In the genomic region with DNA sequence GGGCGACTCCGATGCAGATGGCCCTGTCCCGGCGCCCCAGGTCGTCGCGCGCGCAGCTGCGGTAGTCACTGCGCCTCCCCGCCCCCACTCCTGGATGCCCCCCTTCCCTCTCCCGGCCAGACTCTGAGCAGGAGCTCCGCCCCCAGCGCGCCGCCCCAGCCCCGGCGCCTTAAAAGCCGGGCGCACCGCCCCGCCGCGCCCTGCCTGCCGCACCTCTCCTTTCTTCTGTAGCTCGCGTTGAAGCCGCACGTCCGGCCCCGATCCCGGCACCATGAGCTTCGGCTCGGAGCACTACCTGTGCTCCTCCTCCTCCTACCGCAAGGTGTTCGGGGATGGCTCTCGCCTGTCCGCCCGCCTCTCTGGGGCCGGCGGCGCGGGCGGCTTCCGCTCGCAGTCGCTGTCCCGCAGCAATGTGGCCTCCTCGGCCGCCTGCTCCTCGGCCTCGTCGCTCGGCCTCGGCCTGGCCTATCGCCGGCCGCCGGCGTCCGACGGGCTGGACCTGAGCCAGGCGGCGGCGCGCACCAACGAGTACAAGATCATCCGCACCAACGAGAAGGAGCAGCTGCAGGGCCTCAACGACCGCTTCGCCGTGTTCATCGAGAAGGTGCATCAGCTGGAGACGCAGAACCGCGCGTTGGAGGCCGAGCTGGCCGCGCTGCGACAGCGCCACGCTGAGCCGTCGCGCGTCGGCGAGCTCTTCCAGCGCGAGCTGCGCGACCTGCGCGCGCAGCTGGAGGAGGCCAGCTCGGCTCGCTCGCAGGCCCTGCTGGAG, we compare ENCODE assay signal across 8 cellular contexts. TPM values are rescaled to one million over a fixed set of nuclear protein-coding genes. Genes with fewer than 3 reads are reported as not detected.
DNase-seq lines count a peak whose midpoint lies in the region; ATAC-seq and TF ChIP-seq lines count a peak whose summit lies in the region.

Gene INA (plus strand): TSS at position 198 of the 772 bp plus-strand sequence. CDS start 74 bp downstream, at position 272.

- peak; percentile 58 for ATAC-seq in activated T-helper 17 cell treated with anti-CD3 and anti-CD28 coated beads, Interleukin-2, amount 50 U/mL, for 72 hours (replicated peaks)
- no peak for ATAC-seq in GM21529 (IDR thresholded peaks at IDR 0.05; ENCODE audit: unreplicated experiment)
- no peak for ATAC-seq in GM18861 (IDR thresholded peaks at IDR 0.05; ENCODE audit: unreplicated experiment)

- H3K4me1 ChIP-seq in smooth muscle cell (ENCODE audit: low read depth): peaks cover 8% of the 10 kb centered on the region

- H3K27me3 Mint-ChIP-seq in activated T-helper 17 cell treated with anti-CD3 and anti-CD28 coated beads, Interleukin-2, amount 50 U/mL, for 72 hours: peaks cover 48% of the 10 kb centered on the region
- peaks cover 31% of the 10 kb centered on the region for H3K27me3 Mint-ChIP-seq in glutamatergic neuron (ENCODE audit: unreplicated experiment)

- DNase-seq in NCI-H187 (lab: John Stamatoyannopoulos, UW): peak; percentile 63 to 71
- no peak for DNase-seq in NCI-H187 treated with DMSO at 0.1 percent for 48 hours (lab: John Stamatoyannopoulos, UW)
- DNase-seq in NCI-H2029 (lab: John Stamatoyannopoulos, UW): peak; percentile 41
- DNase-seq in glutamatergic neuron: peak; percentile 92
- no peak for DNase-seq in smooth muscle cell (lab: John Stamatoyannopoulos, UW; ENCODE audit: unreplicated experiment)

- no peaks in the 10 kb centered on the region for H3K36me3 ChIP-seq in smooth muscle cell (ENCODE audit: low read depth)

- H3K27me3 ChIP-seq in smooth muscle cell (ENCODE audit: low read depth): peaks cover 60% of the 10 kb centered on the region

- H3K9ac ChIP-seq in smooth muscle cell (ENCODE audit: low read depth): no peak within 1 kb of the TSS

- H3K9me3 ChIP-seq in smooth muscle cell (replicated peaks; ENCODE audit: low read depth): no peaks in the 10 kb centered on the region

- H3K36me3 Mint-ChIP-seq in activated T-helper 17 cell treated with anti-CD3 and anti-CD28 coated beads, Interleukin-2, amount 50 U/mL, for 72 hours (ENCODE audit: low read depth): peaks cover 7% of the 10 kb centered on the region
- peaks cover 23% of the 10 kb centered on the region for H3K36me3 Mint-ChIP-seq in glutamatergic neuron (ENCODE audit: unreplicated experiment)

- no peak within 1 kb of the TSS for H3K27ac Mint-ChIP-seq in activated T-helper 17 cell treated with anti-CD3 and anti-CD28 coated beads, Interleukin-2, amount 50 U/mL, for 72 hours
- H3K27ac Mint-ChIP-seq in glutamatergic neuron (ENCODE audit: unreplicated experiment): peak within 1 kb of the TSS; percentile 97

- H4K20me1 ChIP-seq in smooth muscle cell (ENCODE audit: low read depth): no peaks in the 10 kb centered on the region

- H3K4me2 ChIP-seq in smooth muscle cell: peak within 1 kb of the TSS; percentile 90

- H3K4me3 ChIP-seq in smooth muscle cell: peak within 1 kb of the TSS; percentile 41

- peak within 1 kb of the TSS; percentile 70 for H2AFZ ChIP-seq in smooth muscle cell (ENCODE audit: low read depth)

- WGBS in smooth muscle cell (ENCODE audit: low lambda C conversion rate): 2% methylated on average over 76 of the region's 101 CpGs

- no peak within 1 kb of the TSS for H3K27ac ChIP-seq in smooth muscle cell (ENCODE audit: low read depth)

- H3K9me3 Mint-ChIP-seq in activated T-helper 17 cell treated with anti-CD3 and anti-CD28 coated beads, Interleukin-2, amount 50 U/mL, for 72 hours: no peaks in the 10 kb centered on the region
- peaks cover 35% of the 10 kb centered on the region for H3K9me3 Mint-ChIP-seq in glutamatergic neuron (ENCODE audit: unreplicated experiment)

- H3K4me3 Mint-ChIP-seq in activated T-helper 17 cell treated with anti-CD3 and anti-CD28 coated beads, Interleukin-2, amount 50 U/mL, for 72 hours: peak within 1 kb of the TSS; percentile 19
- peak within 1 kb of the TSS; percentile 100 for H3K4me3 Mint-ChIP-seq in glutamatergic neuron (ENCODE audit: unreplicated experiment)

- no peaks in the 10 kb centered on the region for H3K4me1 Mint-ChIP-seq in activated T-helper 17 cell treated with anti-CD3 and anti-CD28 coated beads, Interleukin-2, amount 50 U/mL, for 72 hours
- peaks cover 21% of the 10 kb centered on the region for H3K4me1 Mint-ChIP-seq in glutamatergic neuron (ENCODE audit: low read depth, unreplicated experiment)

- no peaks in the 10 kb centered on the region for H3K79me2 ChIP-seq in smooth muscle cell (ENCODE audit: low read depth)

- H3F3A ChIP-seq in smooth muscle cell (ENCODE audit: low read depth): peaks cover 6% of the 10 kb centered on the region

- TF ChIP-seq CTCF in glutamatergic neuron (IDR thresholded peaks at IDR 0.05; ENCODE audit: partially characterized antibody, unreplicated experiment) (peak; percentile 20), smooth muscle cell (IDR thresholded peaks at IDR 0.05; ENCODE audit: borderline replicate concordance, insufficient read depth, poor library complexity, severe bottlenecking) (no peak)

RNA-seq across cellular contexts. Expression of gene INA, which starts in this region (rescaled TPM):
- total RNA-seq in activated T-helper 17 cell treated with anti-CD3 and anti-CD28 coated beads, Interleukin-2, amount 50 U/mL, for 72 hours: under 1 TPM; 0.13 to 0.65 TPM
- total RNA-seq in glutamatergic neuron (ENCODE audit: unreplicated experiment): 625 TPM
- total RNA-seq in smooth muscle cell: 2.2 and 5.0 TPM in 2 replicates
- 1.4 and 1.7 TPM in 2 replicates for polyA plus RNA-seq in smooth muscle cell

Comparison
In these comparisons a context has a peak if more than half of its experiments do, and no peak if none do; other contexts are left out.
1. RNA of gene INA (total RNA-seq): 625 TPM in glutamatergic neuron (single experiment); 2.2 to 5.0 TPM in smooth muscle cell and 0.13 to 0.65 TPM in activated T-helper 17 cell treated with anti-CD3 and anti-CD28 coated beads, Interleukin-2, amount 50 U/mL, for 72 hours; every median in the first group is over 100 times any median in the second.
2. DNase-seq: peak in NCI-H187 (2 of 2), NCI-H2029 (single experiment) and glutamatergic neuron (single experiment); none in NCI-H187 treated with DMSO at 0.1 percent for 48 hours (single experiment) and smooth muscle cell (single experiment).
3. Peak in ATAC-seq in activated T-helper 17 cell treated with anti-CD3 and anti-CD28 coated beads, Interleukin-2, amount 50 U/mL, for 72 hours; RNA of the gene not detected or under 1 TPM.